In genomic region chr12:65170245-65170881, GRCh38 we compare ENCODE assay signal across 8 cellular contexts. TPM values are rescaled to one million over a fixed set of nuclear protein-coding genes. Genes with fewer than 3 reads are reported as not detected.
DNase-seq lines count a peak whose midpoint lies in the region; ATAC-seq, FAIRE-seq and TF ChIP-seq lines count a peak whose summit lies in the region.

No MANE protein-coding gene starts in this region.

- peak; percentile 46 for ATAC-seq in GM21381 (IDR thresholded peaks at IDR 0.05; ENCODE audit: unreplicated experiment)
- ATAC-seq in SK-N-SH treated with all-trans-retinoic acid at 6 μM for 48 hours = peak; percentile 64
- peak; percentile 71 for ATAC-seq in aorta (ENCODE audit: low FRiP score)

- intact Hi-C loops in adrenal gland (cut with DNase I) = no loop called here
- intact Hi-C loops in aorta (cut with DNase I) = no loop called here

- TF ChIP-seq CTCF in adrenal gland (IDR thresholded peaks at IDR 0.05) = no peak
- TF ChIP-seq CTCF in right atrium auricular region (IDR thresholded peaks at IDR 0.05) = no peak

- no peaks in the 10 kb centered on the region for H3K36me3 ChIP-seq in adrenal gland (replicated peaks in 1 of 2)
- H3K36me3 ChIP-seq in right atrium auricular region = no peaks in the 10 kb centered on the region
- H3K36me3 ChIP-seq in rectal smooth muscle tissue (ENCODE audit: control insufficient read depth, insufficient read depth, low read length) = no peaks in the 10 kb centered on the region
- H3K36me3 ChIP-seq in aorta (ENCODE audit: control insufficient read depth in 1 of 2, insufficient read depth in 2 of 2, low read length in 1 of 2) = no peaks in the 10 kb centered on the region

- DNase-seq in DMS114 treated with DMSO at 0.1 percent for 48 hours (lab: John Stamatoyannopoulos, UW; ENCODE audit: unreplicated experiment) (peak; percentile 42), HTR-8/SVneo (ENCODE audit: insufficient read length, low spot score) (peak; percentile 29), adrenal gland (peak; percentile 54 to 75 (median 62)), right atrium auricular region (ENCODE audit: low spot score) (peak; percentile 66), aorta (peak; percentile 79 to 90)

- peak overlapping the region; percentile 67 to 95 (median 82) for H3K4me3 ChIP-seq in adrenal gland
- H3K4me3 ChIP-seq in right atrium auricular region = peak overlapping the region; percentile 86 to 89
- H3K4me3 ChIP-seq in rectal smooth muscle tissue (ENCODE audit: low read length) = peak overlapping the region; percentile 97
- H3K4me3 ChIP-seq in aorta (ENCODE audit: low read length in 2 of 2) = peak overlapping the region; percentile 68 to 73

- no peaks in the 10 kb centered on the region for H3K9me3 ChIP-seq in adrenal gland (replicated peaks in 1 of 3)
- no peaks in the 10 kb centered on the region for H3K9me3 ChIP-seq in right atrium auricular region
- H3K9me3 ChIP-seq in aorta (ENCODE audit: control insufficient read depth, low read length) = no peaks in the 10 kb centered on the region

- 1 to 10% (median 1%) methylated on average over 7 to 44 of the region's 44 CpGs for WGBS in adrenal gland, 4 donors
- 1% methylated on average over 40 to 44 of the region's 44 CpGs for WGBS in aorta, 2 donors

- no peak for TF ChIP-seq POLR2A in adrenal gland (IDR thresholded peaks at IDR 0.05)

- H3K27ac ChIP-seq in adrenal gland = peak overlapping the region; percentile 44 to 98 (median 91)
- peak overlapping the region; percentile 91 to 95 for H3K27ac ChIP-seq in right atrium auricular region
- peak overlapping the region; percentile 93 for H3K27ac ChIP-seq in rectal smooth muscle tissue (ENCODE audit: low read depth, low read length)
- peak overlapping the region in 1 of 2 donors; percentile 87 for H3K27ac ChIP-seq in aorta (ENCODE audit: low read depth in 1 of 2, low read length in 2 of 2)

- peaks cover 15 to 46% of the 10 kb centered on the region in 2 donors for H3K4me1 ChIP-seq in adrenal gland (replicated peaks in 1 of 2)
- peaks cover 0 to 50% of the 10 kb centered on the region in 2 donors for H3K4me1 ChIP-seq in right atrium auricular region
- peaks cover 9% of the 10 kb centered on the region for H3K4me1 ChIP-seq in rectal smooth muscle tissue (ENCODE audit: control insufficient read depth, insufficient read depth, low read length)
- peaks cover 3 to 4% of the 10 kb centered on the region in 2 donors for H3K4me1 ChIP-seq in aorta (ENCODE audit: control insufficient read depth in 1 of 2, insufficient read depth in 2 of 2, low read length in 2 of 2)

- H3K27me3 ChIP-seq in adrenal gland = no peaks in the 10 kb centered on the region
- H3K27me3 ChIP-seq in right atrium auricular region = no peaks in the 10 kb centered on the region
- H3K27me3 ChIP-seq in rectal smooth muscle tissue (ENCODE audit: control insufficient read depth, insufficient read depth, low read length) = no peaks in the 10 kb centered on the region
- no peaks in the 10 kb centered on the region for H3K27me3 ChIP-seq in aorta (ENCODE audit: control insufficient read depth in 1 of 2, insufficient read depth in 2 of 2, low read length in 1 of 2)

- H3K9ac ChIP-seq in rectal smooth muscle tissue (ENCODE audit: low read length) = peak overlapping the region; percentile 89

- no peak for FAIRE-seq in HTR-8/SVneo (lab: Jason Lieb, UNC)

TF ChIP-seq in SK-N-SH treated with all-trans-retinoic acid at 6 μM for 48 hours, 23 proteins besides CTCF, POLR2A, EP300 and RAD21:
- TF ChIP-seq GLIS3 (CRISPR knock-in tag; IDR thresholded peaks at IDR 0.05) (no peak), CSDC2 (CRISPR knock-in tag; IDR thresholded peaks at IDR 0.05) (no peak), SNAI2 (CRISPR knock-in tag; IDR thresholded peaks at IDR 0.05) (no peak), ZNF565 (CRISPR knock-in tag; conservative IDR thresholded peaks at IDR 0.05; ENCODE audit: low read depth) (no peak), RARB (CRISPR knock-in tag; IDR thresholded peaks at IDR 0.05) (no peak), POU6F1 (CRISPR knock-in tag; IDR thresholded peaks at IDR 0.05; ENCODE audit: borderline replicate concordance, low read depth) (no peak), PPARA (CRISPR knock-in tag; IDR thresholded peaks at IDR 0.05; ENCODE audit: borderline replicate concordance) (no peak), ZC3H10 (CRISPR knock-in tag; IDR thresholded peaks at IDR 0.05) (no peak), ZFP3 (CRISPR knock-in tag; IDR thresholded peaks at IDR 0.05) (no peak), ISL1 (CRISPR knock-in tag; IDR thresholded peaks at IDR 0.05) (no peak)
TF ChIP-seq in SK-N-SH treated with all-trans-retinoic acid at 6 μM for 48 hours: peak in this region for 0.

RNA-seq across cellular contexts. Expression of gene LEMD3, which starts 1.0 kb away (rescaled TPM):
- 10 to 100 TPM; 17.8 to 52.1 (median 25.3) TPM for total RNA-seq in adrenal gland
- 10 to 100 TPM in 2 of 3 donors, 1 to 10 TPM in 1; 7.1 to 15.7 (median 10.5) TPM for polyA plus RNA-seq in adrenal gland
- 10 to 100 TPM; 11.3 to 14.0 TPM for total RNA-seq in right atrium auricular region
- total RNA-seq in aorta = 10 to 100 TPM; 28.6 to 32.0 TPM
- polyA plus RNA-seq in aorta = 10 to 100 TPM in 1 of 2 donors, 1 to 10 TPM in 1; 4.3 to 13.0 TPM

RNA-seq across cellular contexts. Expression of gene WIF1, which starts 49.3 kb away (rescaled TPM):
- total RNA-seq in adrenal gland (1 to 10 TPM in 2 of 8 donors, under 1 TPM in 5, not detected in 1; 0.12 to 3.8 (median 0.53) TPM), right atrium auricular region (under 1 TPM in 1 of 2 donors, not detected in 1; 0.28 TPM), aorta (under 1 TPM in 1 of 2 donors, not detected in 1; 0.48 TPM)
- polyA plus RNA-seq in adrenal gland (under 1 TPM in 2 of 3 donors, not detected in 1; 0.24 to 0.51 TPM), aorta (not detected)

Comparison
In these comparisons a context has a peak if more than half of its experiments do, and no peak if none do; other contexts are left out.
1. DNase-seq: peak in every context shown above with its lines; median percentile 84 in aorta; 66 in right atrium auricular region; 62 in adrenal gland; 42 in DMS114 treated with DMSO at 0.1 percent for 48 hours; 29 in HTR-8/SVneo.